ENCODE assay signal across 1 cellular context in the genomic region with DNA sequence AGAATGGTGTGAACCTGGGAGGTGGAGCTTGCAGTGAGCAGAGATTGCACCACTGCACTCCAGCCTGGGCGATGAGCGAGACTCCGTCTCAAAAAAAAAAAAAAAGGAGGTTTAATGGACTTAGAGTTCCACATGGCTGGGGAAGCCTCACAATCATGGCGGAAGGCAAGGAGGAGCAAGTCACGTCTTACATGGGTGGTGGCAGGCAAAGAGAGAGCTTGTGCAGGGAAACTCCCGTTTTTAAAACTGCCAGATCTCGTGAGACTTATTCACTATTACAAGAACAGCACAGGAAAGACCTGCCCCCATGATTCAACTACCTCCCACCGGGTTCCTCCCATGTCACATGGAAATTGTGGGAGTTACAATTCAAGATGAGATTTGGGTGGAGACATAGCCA. TPM values are rescaled to one million over a fixed set of nuclear protein-coding genes. Genes with fewer than 3 reads are reported as not detected.
"Had no signal": no experiment of that assay in that cellular context is flagged by ENCODE, and none has a peak within 500 bp of the region (broad histone marks: within the 10 kb centered on the region; RNA-seq: fewer than 3 reads in every experiment).

No MANE protein-coding gene starts in this region.

RNA-seq across cellular contexts. Expression of a gene that starts 39.0 kb away (rescaled TPM):
- total RNA-seq: NCI-H460 had no signal
